In genomic region chr3:61009025-61009424, GRCh38 we compare ENCODE assay signal across 16 cellular contexts.
DNase-seq lines count a peak whose midpoint lies in the region; ATAC-seq, FAIRE-seq and TF ChIP-seq lines count a peak whose summit lies in the region.
"Had no signal": no experiment of that assay in that cellular context is flagged by ENCODE, and none has a peak within 500 bp of the region (broad histone marks: within the 10 kb centered on the region; RNA-seq: fewer than 3 reads in every experiment).

No MANE protein-coding gene starts in this region.

- TF ChIP-seq CTCF in GM12864 (IDR thresholded peaks at IDR 0.05; ENCODE audit: low read depth, low read length, missing control alignments): no peak

- peak overlapping the region; percentile 74 for H3K27ac Mint-ChIP-seq in dendritic cell treated with granulocyte-macrophage colony-stimulating factor and Interleukin-4, amounts not matched to agents 40 ng/mL and 50 ng/mL, for 4 days
- H3K27ac Mint-ChIP-seq in naive B cell: peak overlapping the region; percentile 86 to 97 (median 94)
- no peak overlapping the region for H3K27ac Mint-ChIP-seq in activated CD4-positive, alpha-beta T cell treated with anti-CD3 and anti-CD28 coated beads, Interleukin-2, amount 10 ng/mL, durations not matched to agents 24 days and 14 days
- H3K27ac Mint-ChIP-seq: activated T-cell treated with anti-CD3 and anti-CD28 coated beads, Interleukin-2, amount 50 U/mL, for 72 hours had no signal

- no peaks in the 10 kb centered on the region for H3K36me3 Mint-ChIP-seq in dendritic cell treated with granulocyte-macrophage colony-stimulating factor and Interleukin-4, amounts not matched to agents 40 ng/mL and 50 ng/mL, for 4 days (ENCODE audit: low read depth)
- H3K36me3 Mint-ChIP-seq in naive B cell: no peaks in the 10 kb centered on the region
- H3K36me3 Mint-ChIP-seq in activated CD4-positive, alpha-beta T cell treated with anti-CD3 and anti-CD28 coated beads, Interleukin-2, amount 10 ng/mL, durations not matched to agents 24 days and 14 days (ENCODE audit: low read depth): no peaks in the 10 kb centered on the region

- H3K4me3 Mint-ChIP-seq in dendritic cell treated with granulocyte-macrophage colony-stimulating factor and Interleukin-4, amounts not matched to agents 40 ng/mL and 50 ng/mL, for 4 days: no peak overlapping the region
- H3K4me3 Mint-ChIP-seq in naive B cell: peak overlapping the region; percentile 23 to 83 (median 58)
- H3K4me3 Mint-ChIP-seq in activated CD4-positive, alpha-beta T cell treated with anti-CD3 and anti-CD28 coated beads, Interleukin-2, amount 10 ng/mL, durations not matched to agents 24 days and 14 days: no peak overlapping the region
- H3K4me3 Mint-ChIP-seq: activated T-cell treated with anti-CD3 and anti-CD28 coated beads, Interleukin-2, amount 50 U/mL, for 72 hours had no signal

- no peaks in the 10 kb centered on the region for H3K9me3 Mint-ChIP-seq in dendritic cell treated with granulocyte-macrophage colony-stimulating factor and Interleukin-4, amounts not matched to agents 40 ng/mL and 50 ng/mL, for 4 days
- no peaks in the 10 kb centered on the region for H3K9me3 Mint-ChIP-seq in naive B cell
- H3K9me3 Mint-ChIP-seq in activated CD4-positive, alpha-beta T cell treated with anti-CD3 and anti-CD28 coated beads, Interleukin-2, amount 10 ng/mL, durations not matched to agents 24 days and 14 days: peaks cover 8% of the 10 kb centered on the region
- H3K9me3 Mint-ChIP-seq: activated T-cell treated with anti-CD3 and anti-CD28 coated beads, Interleukin-2, amount 50 U/mL, for 72 hours had no signal

- intact Hi-C loops in dendritic cell treated with granulocyte-macrophage colony-stimulating factor and Interleukin-4, amounts not matched to agents 40 ng/mL and 50 ng/mL, for 4 days (cut with micrococcal nuclease): loop anchor here (10.0 kb wide), 1 partner anchor 346 kb away; no protein-coding TSS in a partner anchor
- intact Hi-C loops in activated CD4-positive, alpha-beta T cell treated with anti-CD3 and anti-CD28 coated beads, Interleukin-2, amount 10 ng/mL, durations not matched to agents 24 days and 14 days (cut with micrococcal nuclease): no loop called here

- peaks cover 19% of the 10 kb centered on the region for H3K4me1 Mint-ChIP-seq in dendritic cell treated with granulocyte-macrophage colony-stimulating factor and Interleukin-4, amounts not matched to agents 40 ng/mL and 50 ng/mL, for 4 days (ENCODE audit: low read depth)
- peaks cover 23 to 27% (median 26%) of the 10 kb centered on the region in 3 donors for H3K4me1 Mint-ChIP-seq in naive B cell
- H3K4me1 Mint-ChIP-seq in activated CD4-positive, alpha-beta T cell treated with anti-CD3 and anti-CD28 coated beads, Interleukin-2, amount 10 ng/mL, durations not matched to agents 24 days and 14 days: no peaks in the 10 kb centered on the region

- H3K4me3 ChIP-seq in GM12864 (ENCODE audit: low read depth, low read length): no peak overlapping the region
- H3K4me3 ChIP-seq: SJCRH30, stomach had no signal

- peak; percentile 2 for DNase-seq in GM12864 (ENCODE audit: low read depth)
- DNase-seq in MV-4-11 (lab: John Stamatoyannopoulos, UW): peak; percentile 85
- DNase-seq in naive B cell: peak; percentile 64
- no peak for DNase-seq in DMS 273 (lab: John Stamatoyannopoulos, UW; ENCODE audit: unreplicated experiment)
- DNase-seq in GM12892 (ENCODE audit: insufficient read length): no peak
- DNase-seq in T1000 (lab: John Stamatoyannopoulos, UW): no peak
- no peak for DNase-seq in activated CD4-positive, alpha-beta T cell treated with anti-CD3 and anti-CD28 coated beads, Interleukin-2, amount 10 ng/mL, durations not matched to agents 24 days and 14 days
- DNase-seq: activated T-cell treated with anti-CD3 and anti-CD28 coated beads, Interleukin-2, amount 50 U/mL, for 72 hours; NCI-H446 treated with DMSO at 0.1 percent for 48 hours; SJCRH30; stimulated activated CD4-positive, alpha-beta T cell treated with anti-CD3 and anti-CD28 coated beads, Interleukin-4, amount 100 ng/mL, for 1 hour; stomach had no signal

- peak; percentile 99 to 100 for ATAC-seq in naive B cell (ENCODE audit: low read depth in 2 of 2)
- ATAC-seq: activated CD4-positive, CD25-positive, alpha-beta regulatory T cell treated with anti-CD3 and anti-CD28 coated beads, Interleukin-2, amount 50 U/mL, for 24 hours; activated T-cell treated with anti-CD3 and anti-CD28 coated beads, Interleukin-2, amount 50 U/mL, for 72 hours had no signal

- FAIRE-seq in GM12892 (lab: Jason Lieb, UNC): no peak
- FAIRE-seq: astrocyte, endometrium had no signal

- no peaks in the 10 kb centered on the region for H3K27me3 Mint-ChIP-seq in dendritic cell treated with granulocyte-macrophage colony-stimulating factor and Interleukin-4, amounts not matched to agents 40 ng/mL and 50 ng/mL, for 4 days
- no peaks in the 10 kb centered on the region for H3K27me3 Mint-ChIP-seq in naive B cell
- no peaks in the 10 kb centered on the region for H3K27me3 Mint-ChIP-seq in activated CD4-positive, alpha-beta T cell treated with anti-CD3 and anti-CD28 coated beads, Interleukin-2, amount 10 ng/mL, durations not matched to agents 24 days and 14 days

- TF ChIP-seq POLR2A in GM12892 (IDR thresholded peaks at IDR 0.05; ENCODE audit: low read depth, low read length): no peak

Comparison
In these comparisons a context has a peak if more than half of its experiments do, and no peak if none do; other contexts are left out.
1. DNase-seq: peak in GM12864 (single experiment), MV-4-11 (single experiment) and naive B cell (single experiment); none in DMS 273 (single experiment), GM12892 (single experiment), T1000 (single experiment) and activated CD4-positive, alpha-beta T cell treated with anti-CD3 and anti-CD28 coated beads, Interleukin-2, amount 10 ng/mL, durations not matched to agents 24 days and 14 days (single experiment).
2. H3K4me3 Mint-ChIP-seq: peak in naive B cell (8 of 8); none in dendritic cell treated with granulocyte-macrophage colony-stimulating factor and Interleukin-4, amounts not matched to agents 40 ng/mL and 50 ng/mL, for 4 days (single experiment) and activated CD4-positive, alpha-beta T cell treated with anti-CD3 and anti-CD28 coated beads, Interleukin-2, amount 10 ng/mL, durations not matched to agents 24 days and 14 days (single experiment).